In the genomic region with DNA sequence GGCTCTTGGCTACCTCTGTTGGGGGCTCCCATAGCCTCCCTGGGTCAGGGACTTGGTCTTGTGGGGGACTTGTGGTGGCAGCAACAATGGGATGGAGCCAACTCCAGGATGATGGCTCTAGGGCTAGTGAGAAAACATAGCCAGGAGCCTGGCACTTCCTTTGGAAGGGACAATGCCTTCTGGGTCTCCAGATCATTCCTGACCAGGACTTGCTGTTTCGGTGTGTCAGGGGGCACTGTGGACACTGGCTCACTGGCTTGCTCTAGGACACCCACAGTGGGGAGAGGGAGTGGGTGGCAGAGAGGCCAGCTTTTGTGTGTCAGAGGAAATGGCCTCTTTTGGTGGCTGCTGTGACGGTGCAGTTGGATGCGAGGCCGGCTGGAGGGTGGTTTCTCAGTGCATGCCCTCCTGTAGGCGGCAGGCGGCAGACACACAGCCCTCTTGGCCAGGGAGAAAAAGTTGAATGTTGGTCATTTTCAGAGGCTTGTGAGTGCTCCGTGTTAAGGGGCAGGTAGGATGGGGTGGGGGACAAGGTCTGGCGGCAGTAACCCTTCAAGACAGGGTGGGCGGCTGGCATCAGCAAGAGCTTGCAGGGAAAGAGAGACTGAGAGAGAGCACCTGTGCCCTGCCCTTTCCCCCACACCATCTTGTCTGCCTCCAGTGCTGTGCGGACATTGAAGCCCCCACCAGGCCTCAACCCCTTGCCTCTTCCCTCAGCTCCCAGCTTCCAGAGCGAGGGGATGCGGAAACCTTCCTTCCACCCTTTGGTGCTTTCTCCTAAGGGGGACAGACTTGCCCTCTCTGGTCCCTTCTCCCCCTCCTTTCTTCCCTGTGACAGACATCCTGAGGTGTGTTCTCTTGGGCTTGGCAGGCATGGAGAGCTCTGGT, we compare ENCODE assay signal across 1 cellular context.
TF ChIP-seq lines count a peak whose summit lies in the region.

No MANE protein-coding gene starts in this region.

TF ChIP-seq in HEK293, 187 proteins besides CTCF, POLR2A, EP300 and RAD21 (continued from another document):
- TF ChIP-seq, protein P1, sequence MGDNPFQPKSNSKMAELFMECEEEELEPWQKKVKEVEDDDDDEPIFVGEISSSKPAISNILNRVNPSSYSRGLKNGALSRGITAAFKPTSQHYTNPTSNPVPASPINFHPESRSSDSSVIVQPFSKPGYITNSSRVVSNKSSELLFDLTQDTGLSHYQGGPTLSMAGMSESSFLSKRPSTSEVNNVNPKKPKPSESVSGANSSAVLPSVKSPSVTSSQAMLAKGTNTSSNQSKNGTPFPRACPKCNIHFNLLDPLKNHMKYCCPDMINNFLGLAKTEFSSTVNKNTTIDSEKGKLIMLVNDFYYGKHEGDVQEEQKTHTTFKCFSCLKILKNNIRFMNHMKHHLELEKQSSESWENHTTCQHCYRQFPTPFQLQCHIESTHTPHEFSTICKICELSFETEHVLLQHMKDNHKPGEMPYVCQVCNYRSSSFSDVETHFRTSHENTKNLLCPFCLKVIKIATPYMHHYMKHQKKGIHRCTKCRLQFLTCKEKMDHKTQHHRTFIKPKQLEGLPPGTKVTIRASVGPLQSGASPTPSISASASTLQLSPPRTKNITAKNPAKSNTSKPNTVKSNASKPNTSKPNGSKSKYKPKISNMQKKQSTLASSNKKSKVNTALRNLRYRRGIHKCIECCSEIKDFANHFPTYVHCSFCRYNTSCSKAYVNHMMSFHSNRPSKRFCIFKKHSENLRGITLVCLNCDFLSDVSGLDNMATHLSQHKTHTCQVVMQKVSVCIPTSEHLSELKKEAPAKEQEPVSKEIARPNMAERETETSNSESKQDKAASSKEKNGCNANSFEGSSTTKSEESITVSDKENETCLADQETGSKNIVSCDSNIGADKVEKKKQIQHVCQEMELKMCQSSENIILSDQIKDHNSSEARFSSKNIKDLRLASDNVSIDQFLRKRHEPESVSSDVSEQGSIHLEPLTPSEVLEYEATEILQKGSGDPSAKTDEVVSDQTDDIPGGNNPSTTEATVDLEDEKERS (tag by site-specific recombination; IDR thresholded peaks at IDR 0.05), result no peak
- TF ChIP-seq PRDM1 (tag by site-specific recombination; IDR thresholded peaks at IDR 0.05) (peak; percentile 51), ZNF571 (tag by site-specific recombination; IDR thresholded peaks at IDR 0.05) (no peak), ZFP3 (tag by site-specific recombination; IDR thresholded peaks at IDR 0.05; ENCODE audit: low read depth) (no peak), ZNF404 (tag by site-specific recombination; IDR thresholded peaks at IDR 0.05) (no peak), ZSCAN30 (tag by site-specific recombination; IDR thresholded peaks at IDR 0.05) (no peak), ZFHX2 (tag by site-specific recombination; conservative IDR thresholded peaks at IDR 0.05) (peak; percentile 49), ZNF768 (tag by site-specific recombination; IDR thresholded peaks at IDR 0.05) (no peak), ZXDB (tag by site-specific recombination; IDR thresholded peaks at IDR 0.05) (no peak), KLF9 (tag by site-specific recombination; IDR thresholded peaks at IDR 0.05; ENCODE audit: low read depth) (no peak), EGR2 (tag by site-specific recombination; IDR thresholded peaks at IDR 0.05; ENCODE audit: low read depth) (peak; percentile 30; the same call in 1 of the 2 replicates)
- TF ChIP-seq, protein P2, sequence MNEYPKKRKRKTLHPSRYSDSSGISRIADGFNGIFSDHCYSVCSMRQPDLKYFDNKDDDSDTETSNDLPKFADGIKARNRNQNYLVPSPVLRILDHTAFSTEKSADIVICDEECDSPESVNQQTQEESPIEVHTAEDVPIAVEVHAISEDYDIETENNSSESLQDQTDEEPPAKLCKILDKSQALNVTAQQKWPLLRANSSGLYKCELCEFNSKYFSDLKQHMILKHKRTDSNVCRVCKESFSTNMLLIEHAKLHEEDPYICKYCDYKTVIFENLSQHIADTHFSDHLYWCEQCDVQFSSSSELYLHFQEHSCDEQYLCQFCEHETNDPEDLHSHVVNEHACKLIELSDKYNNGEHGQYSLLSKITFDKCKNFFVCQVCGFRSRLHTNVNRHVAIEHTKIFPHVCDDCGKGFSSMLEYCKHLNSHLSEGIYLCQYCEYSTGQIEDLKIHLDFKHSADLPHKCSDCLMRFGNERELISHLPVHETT (tag by site-specific recombination; IDR thresholded peaks at IDR 0.05), result no peak
TF ChIP-seq in HEK293: peak in this region for 3.
